Comparison of ENCODE assay signal across 1 cellular context in the genomic region with DNA sequence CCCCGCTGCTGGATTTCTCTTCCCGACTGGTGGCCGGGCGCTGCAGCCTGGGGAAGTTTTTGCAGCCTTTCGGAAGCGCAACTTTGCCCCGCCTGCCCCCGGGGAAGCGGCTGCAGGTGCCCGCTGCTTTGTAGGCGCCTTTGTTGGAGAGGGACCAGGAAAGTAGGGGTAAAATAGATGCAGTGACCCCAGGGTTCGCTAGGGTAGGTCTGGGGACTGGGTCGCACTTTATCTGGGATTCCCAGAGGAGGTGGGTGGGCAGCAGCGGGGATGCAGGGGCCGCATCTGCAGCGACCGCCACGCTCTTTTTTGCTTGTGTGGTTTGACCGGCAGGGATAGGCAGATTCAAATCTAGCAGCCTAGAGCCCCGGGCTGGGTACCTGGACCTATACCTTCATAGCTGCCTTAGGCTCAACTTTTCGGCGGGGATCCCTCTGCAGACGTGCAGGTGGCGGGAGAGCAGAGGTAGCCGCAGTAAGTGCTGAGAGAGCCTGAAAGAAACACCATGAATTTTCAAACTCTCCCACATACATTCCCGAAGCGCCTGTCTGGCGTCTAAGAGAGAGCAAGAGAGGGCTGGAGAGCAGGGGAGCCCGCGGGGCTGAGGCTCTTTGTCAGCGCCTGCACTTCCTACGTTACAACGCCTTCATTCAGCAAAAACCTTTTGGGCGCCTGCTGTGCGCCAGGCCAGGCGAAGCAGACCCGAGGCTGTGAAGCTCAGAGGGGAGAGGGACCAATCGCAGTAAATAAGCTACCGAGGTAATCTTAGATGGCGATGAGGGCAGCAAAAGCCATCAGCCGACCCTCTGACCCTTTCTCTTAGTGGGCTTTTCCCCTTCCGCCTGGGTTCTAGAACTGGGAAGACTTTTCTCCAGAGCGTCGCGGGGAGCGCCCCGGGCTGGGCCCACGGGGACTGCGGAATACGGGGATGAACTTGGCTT.
TF ChIP-seq lines count a peak whose summit lies in the region.

No MANE protein-coding gene starts in this region.

TF ChIP-seq in GM12878, 131 proteins besides CTCF, POLR2A, EP300 and RAD21 (continued from another document):
- no peak for TF ChIP-seq MAX (IDR thresholded peaks at IDR 0.05; ENCODE audit: low read depth, low read length)
- TF ChIP-seq, protein P1, sequence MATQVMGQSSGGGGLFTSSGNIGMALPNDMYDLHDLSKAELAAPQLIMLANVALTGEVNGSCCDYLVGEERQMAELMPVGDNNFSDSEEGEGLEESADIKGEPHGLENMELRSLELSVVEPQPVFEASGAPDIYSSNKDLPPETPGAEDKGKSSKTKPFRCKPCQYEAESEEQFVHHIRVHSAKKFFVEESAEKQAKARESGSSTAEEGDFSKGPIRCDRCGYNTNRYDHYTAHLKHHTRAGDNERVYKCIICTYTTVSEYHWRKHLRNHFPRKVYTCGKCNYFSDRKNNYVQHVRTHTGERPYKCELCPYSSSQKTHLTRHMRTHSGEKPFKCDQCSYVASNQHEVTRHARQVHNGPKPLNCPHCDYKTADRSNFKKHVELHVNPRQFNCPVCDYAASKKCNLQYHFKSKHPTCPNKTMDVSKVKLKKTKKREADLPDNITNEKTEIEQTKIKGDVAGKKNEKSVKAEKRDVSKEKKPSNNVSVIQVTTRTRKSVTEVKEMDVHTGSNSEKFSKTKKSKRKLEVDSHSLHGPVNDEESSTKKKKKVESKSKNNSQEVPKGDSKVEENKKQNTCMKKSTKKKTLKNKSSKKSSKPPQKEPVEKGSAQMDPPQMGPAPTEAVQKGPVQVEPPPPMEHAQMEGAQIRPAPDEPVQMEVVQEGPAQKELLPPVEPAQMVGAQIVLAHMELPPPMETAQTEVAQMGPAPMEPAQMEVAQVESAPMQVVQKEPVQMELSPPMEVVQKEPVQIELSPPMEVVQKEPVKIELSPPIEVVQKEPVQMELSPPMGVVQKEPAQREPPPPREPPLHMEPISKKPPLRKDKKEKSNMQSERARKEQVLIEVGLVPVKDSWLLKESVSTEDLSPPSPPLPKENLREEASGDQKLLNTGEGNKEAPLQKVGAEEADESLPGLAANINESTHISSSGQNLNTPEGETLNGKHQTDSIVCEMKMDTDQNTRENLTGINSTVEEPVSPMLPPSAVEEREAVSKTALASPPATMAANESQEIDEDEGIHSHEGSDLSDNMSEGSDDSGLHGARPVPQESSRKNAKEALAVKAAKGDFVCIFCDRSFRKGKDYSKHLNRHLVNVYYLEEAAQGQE (IDR thresholded peaks at IDR 0.05; ENCODE audit: low read depth, low read length) = no peak
TF ChIP-seq in GM12878: peak in this region for 1.
